In genomic region chrX:44068043-44068442, GRCh38 we compare ENCODE assay signal across 19 cellular contexts.
DNase-seq lines count a peak whose midpoint lies in the region; ATAC-seq, FAIRE-seq and TF ChIP-seq lines count a peak whose summit lies in the region.
"Had no signal": no experiment of that assay in that cellular context is flagged by ENCODE, and none has a peak within 500 bp of the region (broad histone marks: within the 10 kb centered on the region; RNA-seq: fewer than 3 reads in every experiment).

No MANE protein-coding gene starts in this region.

- DNase-seq in DMS79 (lab: John Stamatoyannopoulos, UW) = peak; percentile 0
- DNase-seq in DMS79 treated with DMSO at 0.1 percent for 48 hours (lab: John Stamatoyannopoulos, UW) = no peak
- DNase-seq in RWPE2 (ENCODE audit: low spot score) = no peak
- DNase-seq in bronchial epithelial cell (ENCODE audit: low read depth) = peak; percentile 91
- peak; percentile 38 for DNase-seq in keratinocyte (ENCODE audit: low read depth, low spot score)
- DNase-seq in activated naive CD4-positive, alpha-beta T cell (lab: John Stamatoyannopoulos, UW) = no peak
- no peak for DNase-seq in left lung
- no peak for DNase-seq in stimulated activated naive B cell treated with anti-CD40 and anti-IgM and Interleukin-4, amounts not matched to agents 10 μg/mL and 1 μg/mL and 100 μg/mL, for 72 hours
- DNase-seq: CD8-positive, alpha-beta T cell; COR-L47; DMS153; GM23248; IMR-90 had no signal

- dilution Hi-C loops in keratinocyte (cut with MboI; ENCODE audit: extremely low pct_ligation_motif_present, low sequenced_read_pairs) = no loop called here

- H3K36me3 Mint-ChIP-seq in stimulated activated naive B cell treated with anti-CD40 and anti-IgM and Interleukin-4, amounts not matched to agents 10 μg/mL and 1 μg/mL and 100 μg/mL, for 72 hours = no peaks in the 10 kb centered on the region
- H3K36me3 Mint-ChIP-seq: CD14-positive monocyte; CD8-positive, alpha-beta T cell had no signal

- intact Hi-C loops in left lung (cut with DNase I) = no loop called here

- no peaks in the 10 kb centered on the region for H3K4me1 Mint-ChIP-seq in stimulated activated naive B cell treated with anti-CD40 and anti-IgM and Interleukin-4, amounts not matched to agents 10 μg/mL and 1 μg/mL and 100 μg/mL, for 72 hours

- H3K9ac ChIP-seq in keratinocyte (ENCODE audit: control insufficient read depth, extremely low read depth, insufficient read depth, low read length) = no peak overlapping the region
- H3K9ac ChIP-seq: GM23248 had no signal

- H3K4me1 ChIP-seq in RWPE2 (ENCODE audit: insufficient read depth, poor library complexity, severe bottlenecking) (peaks cover 25% of the 10 kb centered on the region), keratinocyte (ENCODE audit: control insufficient read depth, extremely low read depth, insufficient read depth, low read length) (peaks cover 18% of the 10 kb centered on the region), left lung (no peaks in the 10 kb centered on the region)

- TF ChIP-seq CTCF in RWPE2 (IDR thresholded peaks at IDR 0.05; ENCODE audit: poor library complexity, severe bottlenecking) (no peak), bronchial epithelial cell (IDR thresholded peaks at IDR 0.05; ENCODE audit: insufficient read depth, low read length, severe bottlenecking) (no peak), keratinocyte (optimal IDR thresholded peaks at IDR 0.05 in 1 of 3, IDR thresholded peaks at IDR 0.05 in 1 of 3, conservative IDR thresholded peaks at IDR 0.05 in 1 of 3; ENCODE audit: extremely low read depth in 1 of 3, insufficient read depth in 2 of 3, low read length in 3 of 3) (no peak), left lung (IDR thresholded peaks at IDR 0.05) (no peak)

- H3K36me3 ChIP-seq in RWPE2 (ENCODE audit: low read depth) (no peaks in the 10 kb centered on the region), bronchial epithelial cell (ENCODE audit: control insufficient read depth, insufficient read depth, low read length) (no peaks in the 10 kb centered on the region), keratinocyte (ENCODE audit: control insufficient read depth in 2 of 2, extremely low read depth in 1 of 2, insufficient read depth in 2 of 2, low read length in 2 of 2) (no peaks in the 10 kb centered on the region), left lung (no peaks in the 10 kb centered on the region)

- no peak overlapping the region for H3K4me2 ChIP-seq in keratinocyte (ENCODE audit: control insufficient read depth, extremely low read depth, insufficient read depth, low read depth, low read length)

- no peaks in the 10 kb centered on the region for H3K9me1 ChIP-seq in keratinocyte (ENCODE audit: control insufficient read depth, extremely low read depth, insufficient read depth, low read length)

- no peaks in the 10 kb centered on the region for H3K27me3 ChIP-seq in RWPE2 (ENCODE audit: insufficient read depth, poor library complexity, severe bottlenecking)
- H3K27me3 ChIP-seq in bronchial epithelial cell (ENCODE audit: control insufficient read depth, insufficient read depth, low read length) = no peaks in the 10 kb centered on the region
- no peaks in the 10 kb centered on the region for H3K27me3 ChIP-seq in keratinocyte (ENCODE audit: control insufficient read depth, extremely low read depth, insufficient read depth, low read length)
- H3K27me3 ChIP-seq in left lung = peaks cover 0 to 7% of the 10 kb centered on the region in 2 donors

- peaks cover 0 to 3% of the 10 kb centered on the region in 2 donors for H3K9me3 Mint-ChIP-seq in stimulated activated naive B cell treated with anti-CD40 and anti-IgM and Interleukin-4, amounts not matched to agents 10 μg/mL and 1 μg/mL and 100 μg/mL, for 72 hours
- H3K9me3 Mint-ChIP-seq: CD8-positive, alpha-beta T cell had no signal

- H3K27ac ChIP-seq in RWPE2 (ENCODE audit: poor library complexity, severe bottlenecking) (no peak overlapping the region), keratinocyte (ENCODE audit: control insufficient read depth, insufficient read depth, low read length) (no peak overlapping the region), left lung (no peak overlapping the region)
- H3K27ac ChIP-seq: 22Rv1, GM23248 had no signal

- no peak overlapping the region for H3K4me3 Mint-ChIP-seq in stimulated activated naive B cell treated with anti-CD40 and anti-IgM and Interleukin-4, amounts not matched to agents 10 μg/mL and 1 μg/mL and 100 μg/mL, for 72 hours
- H3K4me3 Mint-ChIP-seq: CD14-positive monocyte; CD8-positive, alpha-beta T cell had no signal

- H3K79me2 ChIP-seq in keratinocyte (ENCODE audit: control insufficient read depth, insufficient read depth, low read length) = no peaks in the 10 kb centered on the region

- ATAC-seq in RWPE2 (ENCODE audit: low read depth) = 0 out of 3 replicates have a peak, but pooled peaks have one; percentile 5
- no peak for ATAC-seq in left lung
- no peak for ATAC-seq in stimulated activated naive B cell treated with anti-CD40 and anti-IgM and Interleukin-4, amounts not matched to agents 10 μg/mL and 1 μg/mL and 100 μg/mL, for 72 hours (replicated peaks)
- ATAC-seq: CD8-positive, alpha-beta T cell; HCT116 had no signal

- H3K9me3 ChIP-seq in RWPE2 (ENCODE audit: severe bottlenecking) = no peaks in the 10 kb centered on the region
- no peaks in the 10 kb centered on the region for H3K9me3 ChIP-seq in keratinocyte (ENCODE audit: control insufficient read depth, low read depth, low read length)
- H3K9me3 ChIP-seq in left lung = no peaks in the 10 kb centered on the region

- H4K20me1 ChIP-seq in keratinocyte (ENCODE audit: control insufficient read depth, extremely low read depth, insufficient read depth, low read length) = no peaks in the 10 kb centered on the region

- no peak overlapping the region for H2AFZ ChIP-seq in keratinocyte (ENCODE audit: control insufficient read depth, low read length)
- H2AFZ ChIP-seq: GM23248 had no signal

- H3K27me3 Mint-ChIP-seq in stimulated activated naive B cell treated with anti-CD40 and anti-IgM and Interleukin-4, amounts not matched to agents 10 μg/mL and 1 μg/mL and 100 μg/mL, for 72 hours = peaks cover 0 to 7% of the 10 kb centered on the region in 2 donors

- no peak overlapping the region for H3K4me3 ChIP-seq in RWPE2 (ENCODE audit: severe bottlenecking)
- no peak overlapping the region for H3K4me3 ChIP-seq in bronchial epithelial cell (ENCODE audit: low read depth, low read length)
- H3K4me3 ChIP-seq in keratinocyte (ENCODE audit: control insufficient read depth in 2 of 3, extremely low read depth in 1 of 3, insufficient read depth in 2 of 3, low read depth in 1 of 3, low read length in 3 of 3) = no peak overlapping the region
- no peak overlapping the region for H3K4me3 ChIP-seq in left lung
- H3K4me3 ChIP-seq: GM23248 had no signal

- H3K27ac Mint-ChIP-seq in stimulated activated naive B cell treated with anti-CD40 and anti-IgM and Interleukin-4, amounts not matched to agents 10 μg/mL and 1 μg/mL and 100 μg/mL, for 72 hours = no peak overlapping the region
- H3K27ac Mint-ChIP-seq: CD14-positive monocyte; CD8-positive, alpha-beta T cell had no signal

- FAIRE-seq in bronchial epithelial cell (lab: Jason Lieb, UNC) (no peak), keratinocyte (lab: Jason Lieb, UNC) (peak; percentile 78)
- FAIRE-seq: D721Med, GM12891, H54 had no signal

Comparison
In these comparisons a context has a peak if more than half of its experiments do, and no peak if none do; other contexts are left out.
1. DNase-seq: peak in DMS79 (single experiment), bronchial epithelial cell (single experiment) and keratinocyte (single experiment); none in DMS79 treated with DMSO at 0.1 percent for 48 hours (single experiment), RWPE2 (single experiment), activated naive CD4-positive, alpha-beta T cell (0 of 4), left lung (0 of 2) and stimulated activated naive B cell treated with anti-CD40 and anti-IgM and Interleukin-4, amounts not matched to agents 10 μg/mL and 1 μg/mL and 100 μg/mL, for 72 hours (single experiment).